In the genomic region with DNA sequence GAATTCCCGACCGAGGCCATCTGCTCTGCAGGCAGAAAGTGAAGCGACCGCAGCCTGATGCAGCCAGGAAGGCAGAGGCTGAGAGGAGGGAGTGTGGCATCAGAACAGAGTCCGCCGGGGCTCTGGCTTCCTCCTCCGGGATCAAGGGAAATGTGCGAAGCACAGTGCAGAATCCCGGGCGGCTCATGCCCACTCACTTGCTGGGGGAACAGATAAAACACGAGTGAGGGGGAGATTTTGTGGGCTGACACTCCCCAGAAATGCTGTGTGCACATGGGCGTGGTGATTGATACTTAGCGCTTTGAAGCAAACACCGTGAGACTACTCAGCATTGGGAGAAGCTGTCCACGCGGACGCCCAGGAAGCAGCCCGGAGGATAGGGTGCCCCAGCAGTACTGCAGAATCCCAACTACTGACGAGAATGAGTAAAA, we compare ENCODE assay signal across 23 cellular contexts.
DNase-seq lines count a peak whose midpoint lies in the region; TF ChIP-seq lines count a peak whose summit lies in the region.
"Had no signal": no experiment of that assay in that cellular context is flagged by ENCODE, and none has a peak within 500 bp of the region (broad histone marks: within the 10 kb centered on the region; RNA-seq: fewer than 3 reads in every experiment).

No MANE protein-coding gene starts in this region.

- H3K4me1 ChIP-seq in adipocyte (ENCODE audit: control insufficient read depth, insufficient read depth, low read length), result peaks cover 33% of the 10 kb centered on the region

- no peaks in the 10 kb centered on the region for H3K36me3 ChIP-seq in adipocyte (ENCODE audit: control insufficient read depth, insufficient read depth, low read length, severe bottlenecking)
- H3K36me3 ChIP-seq: thyroid gland had no signal

- H3K4me3 Mint-ChIP-seq in activated CD4-positive, alpha-beta T cell treated with anti-CD3 and anti-CD28 coated beads, Interleukin-2, amount 10 ng/mL, durations not matched to agents 7 days and 5 days, result no peak overlapping the region
- H3K4me3 Mint-ChIP-seq: activated CD8-positive, alpha-beta T cell treated with anti-CD3 and anti-CD28 coated beads, Interleukin-2, amount 10 ng/mL, durations not matched to agents 7 days and 5 days; dendritic cell treated with granulocyte-macrophage colony-stimulating factor and Interleukin-4, amounts not matched to agents 40 ng/mL and 50 ng/mL, for 4 days had no signal

- peaks cover 14% of the 10 kb centered on the region for H3K4me1 Mint-ChIP-seq in activated CD4-positive, alpha-beta T cell treated with anti-CD3 and anti-CD28 coated beads, Interleukin-2, amount 10 ng/mL, durations not matched to agents 7 days and 5 days

- H3K9me3 Mint-ChIP-seq in activated CD4-positive, alpha-beta T cell treated with anti-CD3 and anti-CD28 coated beads, Interleukin-2, amount 10 ng/mL, durations not matched to agents 7 days and 5 days, result no peaks in the 10 kb centered on the region
- H3K9me3 Mint-ChIP-seq: H9 had no signal

- H3K4me3 ChIP-seq in adipocyte (ENCODE audit: low read length) (peak overlapping the region; percentile 37), fibroblast of villous mesenchyme (ENCODE audit: low read depth, low read length) (peak overlapping the region; percentile 28)
- H3K4me3 ChIP-seq: SK-N-MC, thyroid gland had no signal

- H3K9me3 ChIP-seq in adipocyte (ENCODE audit: control insufficient read depth, low read length), result no peaks in the 10 kb centered on the region
- H3K9me3 ChIP-seq: thyroid gland had no signal

- H3K36me3 Mint-ChIP-seq in activated CD4-positive, alpha-beta T cell treated with anti-CD3 and anti-CD28 coated beads, Interleukin-2, amount 10 ng/mL, durations not matched to agents 7 days and 5 days (ENCODE audit: low read depth), result no peaks in the 10 kb centered on the region

- TF ChIP-seq CTCF in fibroblast of villous mesenchyme (IDR thresholded peaks at IDR 0.05; ENCODE audit: insufficient read depth, low read depth, low read length) (no peak), GM20000 (IDR thresholded peaks at IDR 0.05; ENCODE audit: extremely low read depth, missing control alignments) (no peak)

- H3K27me3 ChIP-seq in adipocyte (replicated peaks; ENCODE audit: control insufficient read depth, insufficient read depth, low read length), result no peaks in the 10 kb centered on the region
- H3K27me3 ChIP-seq: thyroid gland had no signal

- no peak overlapping the region for H3K27ac Mint-ChIP-seq in activated CD4-positive, alpha-beta T cell treated with anti-CD3 and anti-CD28 coated beads, Interleukin-2, amount 10 ng/mL, durations not matched to agents 7 days and 5 days
- H3K27ac Mint-ChIP-seq: activated CD8-positive, alpha-beta T cell treated with anti-CD3 and anti-CD28 coated beads, Interleukin-2, amount 10 ng/mL, durations not matched to agents 7 days and 5 days; dendritic cell treated with granulocyte-macrophage colony-stimulating factor and Interleukin-4, amounts not matched to agents 40 ng/mL and 50 ng/mL, for 4 days had no signal

- H3K9ac ChIP-seq in adipocyte (ENCODE audit: low read length), result peak overlapping the region; percentile 42

- H3K27me3 Mint-ChIP-seq in activated CD4-positive, alpha-beta T cell treated with anti-CD3 and anti-CD28 coated beads, Interleukin-2, amount 10 ng/mL, durations not matched to agents 7 days and 5 days, result no peaks in the 10 kb centered on the region

- CTCF ChIA-PET in activated CD4-positive, alpha-beta T cell treated with anti-CD3 and anti-CD28 coated beads, Interleukin-2, amount 10 ng/mL, durations not matched to agents 7 days and 5 days (lab: Charles Lee), result no interaction called here

- peak; percentile 53 for DNase-seq in GM03348 (ENCODE audit: low spot score)
- no peak for DNase-seq in adipocyte (ENCODE audit: low read depth)
- DNase-seq in fibroblast of villous mesenchyme (ENCODE audit: low read depth), result peak; percentile 56
- peak; percentile 18 for DNase-seq in retina
- DNase-seq in CD1c-positive myeloid dendritic cell (ENCODE audit: extremely low spot score), result no peak
- DNase-seq in activated CD4-positive, alpha-beta T cell treated with anti-CD3 and anti-CD28 coated beads, Interleukin-2, amount 10 ng/mL, durations not matched to agents 7 days and 5 days, result no peak
- no peak for DNase-seq in DMS153 treated with DMSO at 0.1 percent for 48 hours (lab: John Stamatoyannopoulos, UW; ENCODE audit: unreplicated experiment)
- no peak for DNase-seq in GM20000 (ENCODE audit: low spot score)
- DNase-seq: activated CD8-positive, alpha-beta T cell treated with anti-CD3 and anti-CD28 coated beads, Interleukin-2, amount 10 ng/mL, durations not matched to agents 7 days and 5 days; activated gamma-delta T cell treated with Interleukin-2 at 50 U/mL for 16 hours; activated T-cell treated with anti-CD3 and anti-CD28 coated beads, Interleukin-2, amount 50 U/mL, for 1 hour; amniotic stem cell; DND-41; H9; kidney; NCI-H1417; NCI-H526; RPMI8226; stimulated activated CD4-positive, alpha-beta T cell treated with anti-CD3 and anti-CD28 coated beads, Interleukin-4, amount 100 ng/mL, for 4 hours; stimulated activated naive CD8-positive, alpha-beta T cell treated with anti-CD3 and anti-CD28 coated beads, Interleukin-15, Interleukin-2, amounts not matched to agents 100 U/mL and 50 U/mL, for 24 hours; thyroid gland had no signal

- POLR2A ChIA-PET in activated CD4-positive, alpha-beta T cell treated with anti-CD3 and anti-CD28 coated beads, Interleukin-2, amount 10 ng/mL, durations not matched to agents 7 days and 5 days (lab: Charles Lee), result no interaction called here

Comparison
In these comparisons a context has a peak if more than half of its experiments do, and no peak if none do; other contexts are left out.
1. DNase-seq: peak in GM03348 (single experiment), fibroblast of villous mesenchyme (single experiment) and retina (single experiment); none in adipocyte (single experiment), CD1c-positive myeloid dendritic cell (single experiment), activated CD4-positive, alpha-beta T cell treated with anti-CD3 and anti-CD28 coated beads, Interleukin-2, amount 10 ng/mL, durations not matched to agents 7 days and 5 days (single experiment), DMS153 treated with DMSO at 0.1 percent for 48 hours (single experiment) and GM20000 (single experiment).